ENCODE assay signal across 2 cellular contexts in genomic region chr3:141242035-141242721, GRCh38.
TF ChIP-seq lines count a peak whose summit lies in the region.

No MANE protein-coding gene starts in this region.

TF ChIP-seq in SK-N-SH treated with all-trans-retinoic acid at 6 μM for 48 hours, 23 proteins besides CTCF, POLR2A, EP300 and RAD21 (continued from another document):
- TF ChIP-seq TSHZ2 (CRISPR knock-in tag; IDR thresholded peaks at IDR 0.05) (no peak), BACH2 (CRISPR knock-in tag; IDR thresholded peaks at IDR 0.05; ENCODE audit: borderline replicate concordance) (no peak), ZNF8 (CRISPR knock-in tag; IDR thresholded peaks at IDR 0.05) (no peak), ARNTL (CRISPR knock-in tag; IDR thresholded peaks at IDR 0.05; ENCODE audit: borderline replicate concordance, low read depth) (no peak), CSRNP3 (CRISPR knock-in tag; IDR thresholded peaks at IDR 0.05) (no peak), OSR1 (CRISPR knock-in tag; IDR thresholded peaks at IDR 0.05) (no peak), ZNF565 (CRISPR knock-in tag; conservative IDR thresholded peaks at IDR 0.05; ENCODE audit: low read depth) (no peak), ZFP3 (CRISPR knock-in tag; IDR thresholded peaks at IDR 0.05) (no peak)

TF ChIP-seq in SK-N-SH, 30 proteins besides CTCF, POLR2A, EP300 and RAD21 (continued from another document):
- TF ChIP-seq REST (IDR thresholded peaks at IDR 0.05; ENCODE audit: low read depth, low read length) (no peak), FOSL2 (IDR thresholded peaks at IDR 0.05; ENCODE audit: borderline replicate concordance, low read depth) (no peak), PBX3 (IDR thresholded peaks at IDR 0.05) (no peak), NRF1 (IDR thresholded peaks at IDR 0.05; ENCODE audit: low read depth, low read length) (no peak), GATA2 (CRISPR knock-in tag; IDR thresholded peaks at IDR 0.05) (no peak), TAF1 (IDR thresholded peaks at IDR 0.05; ENCODE audit: borderline replicate concordance, low read depth, low read length) (no peak), USF1 (IDR thresholded peaks at IDR 0.05; ENCODE audit: borderline replicate concordance, low read depth) (no peak), ELF1 (IDR thresholded peaks at IDR 0.05) (no peak), MAX (IDR thresholded peaks at IDR 0.05; ENCODE audit: low read depth) (no peak)
TF ChIP-seq in SK-N-SH: peak in this region for 0.
